ENCODE assay signal across 2 cellular contexts in genomic region chr4:7415927-7416686, GRCh38.
TF ChIP-seq lines count a peak whose summit lies in the region.

No MANE protein-coding gene starts in this region.

TF ChIP-seq in GM12891, 5 proteins besides CTCF, POLR2A, EP300 and RAD21:
- no peak for TF ChIP-seq TAF1 (IDR thresholded peaks at IDR 0.05; ENCODE audit: low read depth, low read length)
- peak; percentile 30; the same call in 1 of the 2 replicates for TF ChIP-seq POU2F2 (IDR thresholded peaks at IDR 0.05; ENCODE audit: low read depth, low read length)
- TF ChIP-seq POLR2AphosphoS5 (IDR thresholded peaks at IDR 0.05; ENCODE audit: low read depth, low read length): no peak

TF ChIP-seq in H1, 55 proteins besides CTCF, POLR2A, EP300 and RAD21:
- TF ChIP-seq TAF1 (IDR thresholded peaks at IDR 0.05; ENCODE audit: low read depth, low read length): no peak
- TF ChIP-seq EZH2 (IDR thresholded peaks at IDR 0.05; ENCODE audit: low read depth, low read length, severe bottlenecking): no peak
- TF ChIP-seq CBX5 (IDR thresholded peaks at IDR 0.05; ENCODE audit: low read depth, low read length): no peak
- TF ChIP-seq SAP30 (IDR thresholded peaks at IDR 0.05; ENCODE audit: insufficient read depth, insufficient replicate concordance, low read length): no peak
- TF ChIP-seq GABPA (IDR thresholded peaks at IDR 0.05; ENCODE audit: borderline replicate concordance, insufficient read depth, low read length): no peak
- no peak for TF ChIP-seq CREB1 (IDR thresholded peaks at IDR 0.05)
- TF ChIP-seq TAF7 (optimal IDR thresholded peaks at IDR 0.05; ENCODE audit: borderline replicate concordance, low read depth, low read length): no peak
- TF ChIP-seq POLR2AphosphoS5 (IDR thresholded peaks at IDR 0.05; ENCODE audit: low read depth, low read length): no peak
- TF ChIP-seq HDAC6 (IDR thresholded peaks at IDR 0.05; ENCODE audit: low read depth, low read length): no peak
- no peak for TF ChIP-seq KDM1A (IDR thresholded peaks at IDR 0.05; ENCODE audit: borderline replicate concordance, low read length)
- no peak for TF ChIP-seq TCF12 (IDR thresholded peaks at IDR 0.05; ENCODE audit: low read depth, low read length)
- TF ChIP-seq NANOG (IDR thresholded peaks at IDR 0.05; ENCODE audit: insufficient read depth, low read depth, low read length, poor library complexity, severe bottlenecking): no peak
- TF ChIP-seq BCL11A (IDR thresholded peaks at IDR 0.05; ENCODE audit: low read depth in 2 of 2, low read length in 2 of 2): no peak
- no peak for TF ChIP-seq CEBPB (IDR thresholded peaks at IDR 0.05; ENCODE audit: low read depth, low read length)
- no peak for TF ChIP-seq EGR1 (IDR thresholded peaks at IDR 0.05; ENCODE audit: borderline replicate concordance, low read depth, low read length)
- TF ChIP-seq ASH2L (IDR thresholded peaks at IDR 0.05; ENCODE audit: low read length): no peak
